Comparison of ENCODE assay signal across 22 cellular contexts in genomic region chr14:30431552-30431951, GRCh38.
DNase-seq lines count a peak whose midpoint lies in the region; FAIRE-seq and TF ChIP-seq lines count a peak whose summit lies in the region.
"Had no signal": no experiment of that assay in that cellular context is flagged by ENCODE, and none has a peak within 500 bp of the region (broad histone marks: within the 10 kb centered on the region; RNA-seq: fewer than 3 reads in every experiment).

No MANE protein-coding gene starts in this region.

- FAIRE-seq in G401.6 (lab: Jason Lieb, UNC) (peak; percentile 73), endometrium (lab: Jason Lieb, UNC) (peak; percentile 29), kidney (lab: Jason Lieb, UNC) (peak; percentile 11)
- FAIRE-seq: A549, D721Med, GM12878, GM12892, GM18507 had no signal

- H3K4me3 ChIP-seq in kidney (ENCODE audit: low read length in 2 of 2) (no peak overlapping the region), uterus (no peak overlapping the region)
- H3K4me3 ChIP-seq: A549; BLaER1 treated with 17β-estradiol and CSF1 and Interleukin-3, amounts not matched to agents 10 nM and 100 nM; GM12878 had no signal

- no peaks in the 10 kb centered on the region for H3K27me3 ChIP-seq in uterus
- H3K27me3 ChIP-seq: BLaER1 treated with 17β-estradiol and CSF1 and Interleukin-3, amounts not matched to agents 10 nM and 100 nM had no signal

- H3K27ac ChIP-seq in kidney (ENCODE audit: low read depth in 2 of 2, low read length in 2 of 2), result no peak overlapping the region
- no peak overlapping the region for H3K27ac ChIP-seq in uterus
- H3K27ac ChIP-seq: A549; BLaER1 treated with 17β-estradiol and CSF1 and Interleukin-3, amounts not matched to agents 10 nM and 100 nM; C4-2B had no signal

- DNase-seq in kidney, result no peak
- DNase-seq in NCI-H187 (lab: John Stamatoyannopoulos, UW), result no peak
- no peak for DNase-seq in uterus
- no peak for DNase-seq in HUDEP-2 (lab: John Stamatoyannopoulos, UW; ENCODE audit: unreplicated experiment in 76 of 76)
- no peak for DNase-seq in NCI-H1930 (lab: John Stamatoyannopoulos, UW)
- DNase-seq: 8988T; AML-193; Caco-2; Calu3; CD4-positive, alpha-beta T cell; CD8-positive, alpha-beta T cell; DMS79 treated with DMSO at 0.1 percent for 48 hours; GDM1 had no signal

- H3K9me3 ChIP-seq in kidney (ENCODE audit: control insufficient read depth in 1 of 2, low read length in 2 of 2) (no peaks in the 10 kb centered on the region), uterus (no peaks in the 10 kb centered on the region)
- H3K9me3 ChIP-seq: A549, Caco-2 had no signal

- H3K9ac ChIP-seq in kidney (ENCODE audit: low read length in 2 of 2), result no peak overlapping the region
- H3K9ac ChIP-seq: BLaER1 treated with 17β-estradiol and CSF1 and Interleukin-3, amounts not matched to agents 10 nM and 100 nM had no signal

- no peaks in the 10 kb centered on the region for H3K36me3 ChIP-seq in kidney (ENCODE audit: control insufficient read depth in 1 of 2, insufficient read depth in 2 of 2, low read length in 2 of 2)
- H3K36me3 ChIP-seq in uterus, result no peaks in the 10 kb centered on the region
- H3K36me3 ChIP-seq: BLaER1 treated with 17β-estradiol and CSF1 and Interleukin-3, amounts not matched to agents 10 nM and 100 nM had no signal

- TF ChIP-seq POLR2A in uterus (IDR thresholded peaks at IDR 0.05), result no peak

- no peak for TF ChIP-seq CTCF in kidney (IDR thresholded peaks at IDR 0.05; ENCODE audit: borderline replicate concordance, extremely low read depth, insufficient read depth)
- no peak for TF ChIP-seq CTCF in uterus (IDR thresholded peaks at IDR 0.05)

- intact Hi-C loops in kidney (cut with DNase I) (no loop called here), uterus (cut with DNase I; ENCODE audit: low total_unique reads) (no loop called here)

- no peaks in the 10 kb centered on the region for H3K4me1 ChIP-seq in kidney (ENCODE audit: control insufficient read depth in 1 of 2, insufficient read depth in 1 of 2, low read depth in 1 of 2, low read length in 2 of 2)
- no peaks in the 10 kb centered on the region for H3K4me1 ChIP-seq in uterus
- H3K4me1 ChIP-seq: A549; BLaER1 treated with 17β-estradiol and CSF1 and Interleukin-3, amounts not matched to agents 10 nM and 100 nM; Caco-2 had no signal
